In the genomic region with DNA sequence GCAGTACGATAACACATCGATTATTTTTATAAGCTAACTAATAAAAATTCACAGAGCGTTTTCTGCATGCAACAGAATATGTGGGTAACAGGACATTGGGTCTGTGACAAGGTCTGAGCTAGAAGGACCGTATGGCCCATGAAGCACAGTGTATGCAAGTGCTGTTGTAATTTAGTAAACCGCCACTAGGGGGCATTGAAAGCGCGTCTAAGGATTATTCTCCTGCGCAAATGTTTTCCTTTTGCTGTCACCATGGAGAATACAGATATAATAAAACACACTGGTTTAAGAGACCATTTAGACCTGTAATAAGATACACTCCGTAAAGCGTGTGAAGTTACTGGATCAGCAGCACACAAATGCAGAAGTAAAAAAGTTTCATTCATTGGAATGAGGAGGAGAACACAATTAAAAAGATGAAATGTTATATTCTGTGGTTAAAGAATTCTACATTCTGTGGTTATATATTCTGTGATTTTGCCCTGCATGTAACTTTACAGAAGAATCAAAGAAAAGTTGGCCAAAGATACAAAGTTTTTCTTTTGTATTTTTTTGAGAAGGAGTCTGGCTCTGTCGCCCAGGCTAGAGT, we compare ENCODE assay signal across 7 cellular contexts.
A peak's percentile ranks its signal among the peaks of the same experiment; 100 is the strongest.
DNase-seq lines count a peak whose midpoint lies in the region; ATAC-seq and TF ChIP-seq lines count a peak whose summit lies in the region.

No MANE protein-coding gene starts in this region.

- DNase-seq in GM04504 (ENCODE audit: low read depth) (peak; percentile 71), NCI-H2196 treated with DMSO at 0.1 percent for 48 hours (lab: John Stamatoyannopoulos, UW; ENCODE audit: unreplicated experiment) (peak; percentile 71), dorsolateral prefrontal cortex (peak in 4 of 10 donors; percentile 62 to 83 (median 74)), lung microvascular endothelial cell (ENCODE audit: low read depth in 2 of 2) (peak; percentile 81 to 91)
- peak; percentile 5 to 10 for DNase-seq in stimulated activated CD8-positive, alpha-beta memory T cell treated with anti-CD3 and anti-CD28 coated beads, Interleukin-2, amount 100 ng/mL, for 1 hour (ENCODE audit: low read depth in 2 of 2)

- TF ChIP-seq CTCF in WI38 (IDR thresholded peaks at IDR 0.05; ENCODE audit: low read depth, low read length) = peak; percentile 78
- peak; percentile 89 to 99 (median 95) for TF ChIP-seq CTCF in dorsolateral prefrontal cortex (IDR thresholded peaks at IDR 0.05 in 54 of 56, conservative IDR thresholded peaks at IDR 0.05 in 2 of 56; ENCODE audit: low read depth in 1 of 56, partially characterized antibody in 56 of 56)

- intact Hi-C loops in dorsolateral prefrontal cortex (cut with DNase I) = loop anchor here in 1 of 2 donors (5.0 kb wide), 1 partner anchor 411 kb away; no protein-coding TSS in a partner anchor

- ATAC-seq in HG02981 (IDR thresholded peaks at IDR 0.05; ENCODE audit: unreplicated experiment) = peak; percentile 78

- no peak overlapping the region for H3K4me3 ChIP-seq in WI38 (ENCODE audit: low read depth, low read length)
- no peak overlapping the region for H3K4me3 ChIP-seq in dorsolateral prefrontal cortex

- no peaks in the 10 kb centered on the region for H3K27me3 ChIP-seq in dorsolateral prefrontal cortex

- peak overlapping the region in 42 of 59 donors; percentile 5 to 77 (median 52) for H3K27ac ChIP-seq in dorsolateral prefrontal cortex
